ENCODE assay signal across 9 cellular contexts in genomic region chr3:11844891-11845290, GRCh38. TPM values are rescaled to one million over a fixed set of nuclear protein-coding genes. Genes with fewer than 3 reads are reported as not detected.
A peak's percentile ranks its signal among the peaks of the same experiment; 100 is the strongest.
DNase-seq lines count a peak whose midpoint lies in the region; ATAC-seq, FAIRE-seq and TF ChIP-seq lines count a peak whose summit lies in the region.
"Had no signal": no experiment of that assay in that cellular context is flagged by ENCODE, and none has a peak within 500 bp of the region (broad histone marks: within the 10 kb centered on the region; RNA-seq: fewer than 3 reads in every experiment).

No MANE protein-coding gene starts in this region.

- dilution Hi-C loops in IMR-90 (cut with HindIII; ENCODE audit: low sequenced_read_pairs, unreplicated experiment) = no loop called here

- H3K9ac ChIP-seq in IMR-90 (ENCODE audit: low read depth, low read length) (no peak overlapping the region), astrocyte (ENCODE audit: low read length) (no peak overlapping the region)

- H3K23ac ChIP-seq in IMR-90 (ENCODE audit: low read depth, low read length) = peak overlapping the region; percentile 50

- H3K4ac ChIP-seq in IMR-90 (ENCODE audit: low read depth, low read length) = no peak overlapping the region

- no peak overlapping the region for H4K5ac ChIP-seq in IMR-90 (ENCODE audit: low read depth, low read length)

- H3K9me1 ChIP-seq in IMR-90 (ENCODE audit: insufficient read depth, low read length) = no peaks in the 10 kb centered on the region; the same call in 1 of the 2 replicates

- peaks cover 27% of the 10 kb centered on the region for H3K4me1 ChIP-seq in CD8-positive, alpha-beta memory T cell (ENCODE audit: insufficient read depth, low read length)
- peaks cover 5% of the 10 kb centered on the region for H3K4me1 ChIP-seq in IMR-90 (ENCODE audit: control insufficient read depth, insufficient read depth, low read length)
- peaks cover 9% of the 10 kb centered on the region for H3K4me1 ChIP-seq in astrocyte (ENCODE audit: insufficient read depth, low read length)
- no peaks in the 10 kb centered on the region for H3K4me1 ChIP-seq in A673 (ENCODE audit: insufficient read depth, low read length, poor library complexity, severe bottlenecking)

- POLR2A ChIA-PET in CD8-positive, alpha-beta memory T cell (lab: Charles Lee) = no interaction called here
- POLR2A ChIA-PET in IMR-90 (lab: Charles Lee; ENCODE audit: unreplicated experiment) (no interaction called here), A673 (lab: Charles Lee; ENCODE audit: low non-redundant PET) (no interaction called here)

- no peak overlapping the region for H3K14ac ChIP-seq in IMR-90 (replicated peaks; ENCODE audit: low read depth, low read length)

- BruUV-seq in IMR-90 (replicated peaks; lab: Mats Ljungman, UMichigan) (no TSS peak), A673 (replicated peaks; lab: Mats Ljungman, UMichigan) (no TSS peak)

- no peak overlapping the region for H4K8ac ChIP-seq in IMR-90 (ENCODE audit: low read depth in 2 of 2, low read length in 2 of 2)

- H3K4me2 ChIP-seq in IMR-90 (ENCODE audit: low read depth, low read length) (no peak overlapping the region), astrocyte (ENCODE audit: low read length) (peak overlapping the region; percentile 95)

- H2AK5ac ChIP-seq in IMR-90 (ENCODE audit: low read depth, low read length) = no peak overlapping the region

- intact Hi-C loops in IMR-90 (cut with micrococcal nuclease) = loop anchor here (5.0 kb wide), 1 partner anchor 332 kb away; no protein-coding TSS in a partner anchor
- intact Hi-C loops in A673 (cut with micrococcal nuclease; ENCODE audit: unreplicated experiment) = no loop called here

- H2AK9ac ChIP-seq in IMR-90 (replicated peaks; ENCODE audit: low read depth, low read length, poor library complexity) = no peak overlapping the region

- H4K91ac ChIP-seq in IMR-90 (ENCODE audit: insufficient read depth, low read depth, low read length) = no peak overlapping the region

- peaks cover 15 to 41% of the 10 kb centered on the region in 2 experiments; a peak in 3 of 4 replicates for H3K79me1 ChIP-seq in IMR-90 (ENCODE audit: low read depth in 1 of 2, low read length in 2 of 2)

- no peaks in the 10 kb centered on the region for H3K27me3 ChIP-seq in CD8-positive, alpha-beta memory T cell (ENCODE audit: insufficient read depth, low read length, poor library complexity, severe bottlenecking)
- H3K27me3 ChIP-seq in IMR-90 (ENCODE audit: control insufficient read depth, insufficient read depth, low read length) (no peaks in the 10 kb centered on the region), astrocyte (ENCODE audit: insufficient read depth, low read length) (no peaks in the 10 kb centered on the region), A673 (replicated peaks; ENCODE audit: insufficient read depth, low read depth, low read length, poor library complexity) (no peaks in the 10 kb centered on the region)

- peaks cover 41 to 61% (median 52%) of the 10 kb centered on the region in 3 donors for H3K4me1 Mint-ChIP-seq in CD8-positive, alpha-beta memory T cell
- H3K4me1 Mint-ChIP-seq in astrocyte (ENCODE audit: low read depth, unreplicated experiment) (peaks cover 12% of the 10 kb centered on the region), nephron (peaks cover 21% of the 10 kb centered on the region)

- H3K27ac ChIP-seq in CD8-positive, alpha-beta memory T cell (ENCODE audit: low read depth, low read length) = no peak overlapping the region
- H3K27ac ChIP-seq in IMR-90 (ENCODE audit: insufficient read depth, low read length) (no peak overlapping the region), astrocyte (ENCODE audit: low read depth, low read length) (no peak overlapping the region), A673 (ENCODE audit: low read depth, low read length, poor library complexity, severe bottlenecking) (no peak overlapping the region)

- H3K4me3 ChIP-seq in CD8-positive, alpha-beta memory T cell (ENCODE audit: low read length) = no peak overlapping the region
- H3K4me3 ChIP-seq in IMR-90 (ENCODE audit: insufficient read depth, low read depth, low read length) = no peak overlapping the region
- H3K4me3 ChIP-seq in astrocyte (ENCODE audit: insufficient read depth, low read depth, low read length) = no peak overlapping the region
- no peak overlapping the region for H3K4me3 ChIP-seq in A673 (ENCODE audit: low read depth, low read length, poor library complexity, severe bottlenecking)

- peaks cover 43% of the 10 kb centered on the region for H3K79me2 ChIP-seq in astrocyte (ENCODE audit: insufficient read depth, low read length)

- no peak for DNase-seq in CD8-positive, alpha-beta memory T cell
- DNase-seq in IMR-90 (no peak), astrocyte (ENCODE audit: low read depth) (no peak), A673 (ENCODE audit: low spot score) (no peak), hippocampal formation (lab: John Stamatoyannopoulos, UW) (no peak)
- DNase-seq: NCI-H1694 had no signal

- WGBS in IMR-90 (ENCODE audit: extremely low coverage in 2 of 2, insufficient read length in 1 of 2), 2 experiments = 78% methylated on average over 3 of the region's 5 CpGs; no CpG with 5 or more reads in 1 of the 2 experiments

- TF ChIP-seq POLR2A in IMR-90 (IDR thresholded peaks at IDR 0.05; ENCODE audit: low read depth, low read length) = no peak

- no peaks in the 10 kb centered on the region for H3K9me3 ChIP-seq in CD8-positive, alpha-beta memory T cell (ENCODE audit: low read length)
- H3K9me3 ChIP-seq in IMR-90 (ENCODE audit: control insufficient read depth, insufficient read depth, low read length) (peaks cover 4% of the 10 kb centered on the region; the same call in 1 of the 2 replicates), astrocyte (ENCODE audit: insufficient read depth, low read depth, low read length) (no peaks in the 10 kb centered on the region), A673 (ENCODE audit: low read depth, low read length, poor library complexity, severe bottlenecking) (no peaks in the 10 kb centered on the region)

- ATAC-seq in IMR-90 (ENCODE audit: low read depth) = no peak
- no peak for ATAC-seq in GM19324 (IDR thresholded peaks at IDR 0.05; ENCODE audit: low FRiP score, unreplicated experiment)
- no peak for ATAC-seq in GM19455 (IDR thresholded peaks at IDR 0.05; ENCODE audit: unreplicated experiment)

- CTCF ChIA-PET in CD8-positive, alpha-beta memory T cell (lab: Charles Lee) = no interaction called here
- CTCF ChIA-PET in IMR-90 (lab: Yijun Ruan, JAX) = no interaction called here
- CTCF ChIA-PET in A673 (lab: Charles Lee) = no interaction called here

- H2BK15ac ChIP-seq in IMR-90 (ENCODE audit: low read depth, low read length) = no peak overlapping the region

- H3K4me3 Mint-ChIP-seq in CD8-positive, alpha-beta memory T cell = peak overlapping the region; percentile 97 to 100 (median 99)
- H3K4me3 Mint-ChIP-seq in astrocyte (ENCODE audit: unreplicated experiment) (peak overlapping the region; percentile 100), nephron (peak overlapping the region; percentile 95 to 98 (median 95))

- peaks cover 6 to 49% (median 17%) of the 10 kb centered on the region in 3 donors for H3K36me3 Mint-ChIP-seq in CD8-positive, alpha-beta memory T cell
- H3K36me3 Mint-ChIP-seq in astrocyte (ENCODE audit: low read depth, unreplicated experiment) (peaks cover 18% of the 10 kb centered on the region), nephron (ENCODE audit: low read depth) (peaks cover 31% of the 10 kb centered on the region)

- H3K56ac ChIP-seq in IMR-90 (ENCODE audit: extremely low read depth, insufficient read depth, low read length) = no peak overlapping the region

- H3K27ac Mint-ChIP-seq in CD8-positive, alpha-beta memory T cell = peak overlapping the region in 7 of 8 donors; percentile 76 to 99 (median 97)
- H3K27ac Mint-ChIP-seq in astrocyte (ENCODE audit: unreplicated experiment) (no peak overlapping the region), nephron (peak overlapping the region; percentile 11 to 94 (median 70))

- no peak for FAIRE-seq in astrocyte (lab: Jason Lieb, UNC)

- H2BK5ac ChIP-seq in IMR-90 (ENCODE audit: low read depth, low read length, poor library complexity, severe bottlenecking) = no peak overlapping the region

- in situ Hi-C loops in IMR-90 (cut with MboI; ENCODE audit: low sequenced_read_pairs) = no loop called here

- H3K9me3 Mint-ChIP-seq in CD8-positive, alpha-beta memory T cell = no peaks in the 10 kb centered on the region
- H3K9me3 Mint-ChIP-seq in astrocyte (ENCODE audit: unreplicated experiment) (peaks cover under 1% of the 10 kb centered on the region), nephron (no peaks in the 10 kb centered on the region)

- no peak for TF ChIP-seq RAD21 in IMR-90 (IDR thresholded peaks at IDR 0.05; ENCODE audit: low read length)

- peaks cover 32% of the 10 kb centered on the region for H3K36me3 ChIP-seq in CD8-positive, alpha-beta memory T cell (ENCODE audit: insufficient read depth, low read length)
- H3K36me3 ChIP-seq in IMR-90 (ENCODE audit: control insufficient read depth, insufficient read depth, low read length) (peaks cover 19% of the 10 kb centered on the region), astrocyte (ENCODE audit: insufficient read depth, low read length) (peaks cover 21% of the 10 kb centered on the region), A673 (ENCODE audit: insufficient read depth, low read length, poor library complexity, severe bottlenecking) (peaks cover 36% of the 10 kb centered on the region)

- no peak overlapping the region for H3K18ac ChIP-seq in IMR-90 (ENCODE audit: low read depth, low read length)

- H4K20me1 ChIP-seq in IMR-90 (ENCODE audit: insufficient read depth, low read length) (no peaks in the 10 kb centered on the region; the same call in 1 of the 2 replicates), astrocyte (ENCODE audit: insufficient read depth, low read length) (peaks cover 5% of the 10 kb centered on the region)

- H2BK20ac ChIP-seq in IMR-90 (ENCODE audit: low read depth, low read length) = no peak overlapping the region

- H2BK120ac ChIP-seq in IMR-90 (ENCODE audit: low read depth, low read length) = no peak overlapping the region

- TF ChIP-seq CTCF in IMR-90 (conservative IDR thresholded peaks at IDR 0.05; ENCODE audit: low read depth, low read length) (no peak), astrocyte (IDR thresholded peaks at IDR 0.05; ENCODE audit: insufficient read depth, low read depth, low read length) (no peak), nephron (IDR thresholded peaks at IDR 0.05; ENCODE audit: unreplicated experiment in 3 of 3) (no peak), A673 (conservative IDR thresholded peaks at IDR 0.05; ENCODE audit: low read depth, low read length) (no peak)

- H2AFZ ChIP-seq in IMR-90 (replicated peaks; ENCODE audit: low read length, poor library complexity) (no peak overlapping the region), astrocyte (ENCODE audit: low read depth, low read length) (no peak overlapping the region)

- no peaks in the 10 kb centered on the region for H3K27me3 Mint-ChIP-seq in CD8-positive, alpha-beta memory T cell
- peaks cover 2% of the 10 kb centered on the region for H3K27me3 Mint-ChIP-seq in astrocyte (ENCODE audit: low read depth, unreplicated experiment)
- H3K27me3 Mint-ChIP-seq in nephron (ENCODE audit: low read depth) = no peaks in the 10 kb centered on the region

RNA-seq across cellular contexts. Expression of gene TAMM41, which starts 1.8 kb away (rescaled TPM):
- total RNA-seq in CD8-positive, alpha-beta memory T cell = 10 to 100 TPM; 22.9 to 26.1 TPM
- 26.0 TPM for polyA plus RNA-seq in CD8-positive, alpha-beta memory T cell
- total RNA-seq in IMR-90 (2012; rRNA removed) (3.9 and 4.3 TPM in 2 replicates), astrocyte (13.9 TPM in 2 replicates), A673 (2021) (25.3 and 28.5 TPM in 2 replicates)
- polyA plus RNA-seq in IMR-90 (2012; rRNA removed) = 15.9 and 25.7 TPM in 2 replicates
- polyA plus RNA-seq in IMR-90 (2012; cell fraction: cytosol; rRNA removed) = 6.4 and 8.7 TPM in 2 replicates
- polyA plus RNA-seq in IMR-90 (2012; cell fraction: nucleus; rRNA removed; ENCODE audit: low replicate concordance) = 20.2 and 21.1 TPM in 2 replicates
